ENCODE assay signal across 22 cellular contexts in genomic region chr22:48564995-48565394, GRCh38.
"Had no signal": no experiment of that assay in that cellular context is flagged by ENCODE, and none has a peak within 500 bp of the region (broad histone marks: within the 10 kb centered on the region; RNA-seq: fewer than 3 reads in every experiment).

No MANE protein-coding gene starts in this region.

- H3K4me2 ChIP-seq: KMS-11, SK-N-SH had no signal

- H3K4me3 Mint-ChIP-seq: IgD-negative memory B cell had no signal

- H3K9ac ChIP-seq: KMS-11, SK-N-SH had no signal

- DNase-seq: Kasumi-1, MM.1S, NCI-H1092 treated with DMSO at 0.1 percent for 48 hours, NCI-H1436, NCI-H187, NCI-H2029, NCI-H2081 treated with DMSO at 0.1 percent for 48 hours, NCI-H2171, NCI-H226, NCI-H446, NCI-H510A, NCI-H524 treated with DMSO at 0.1 percent for 48 hours, NCI-H69, NCI-H774, RPMI8226, SHP77, SK-N-SH, SW 1271 had no signal

- H3K27ac Mint-ChIP-seq: IgD-negative memory B cell had no signal

- ATAC-seq: K562 had no signal

- H3K9me3 ChIP-seq: SK-N-SH had no signal

- H3K4me3 ChIP-seq: K562 had no signal

- H3K27ac ChIP-seq: HL-60, KMS-11 had no signal
